ENCODE assay signal across 8 cellular contexts in the genomic region with DNA sequence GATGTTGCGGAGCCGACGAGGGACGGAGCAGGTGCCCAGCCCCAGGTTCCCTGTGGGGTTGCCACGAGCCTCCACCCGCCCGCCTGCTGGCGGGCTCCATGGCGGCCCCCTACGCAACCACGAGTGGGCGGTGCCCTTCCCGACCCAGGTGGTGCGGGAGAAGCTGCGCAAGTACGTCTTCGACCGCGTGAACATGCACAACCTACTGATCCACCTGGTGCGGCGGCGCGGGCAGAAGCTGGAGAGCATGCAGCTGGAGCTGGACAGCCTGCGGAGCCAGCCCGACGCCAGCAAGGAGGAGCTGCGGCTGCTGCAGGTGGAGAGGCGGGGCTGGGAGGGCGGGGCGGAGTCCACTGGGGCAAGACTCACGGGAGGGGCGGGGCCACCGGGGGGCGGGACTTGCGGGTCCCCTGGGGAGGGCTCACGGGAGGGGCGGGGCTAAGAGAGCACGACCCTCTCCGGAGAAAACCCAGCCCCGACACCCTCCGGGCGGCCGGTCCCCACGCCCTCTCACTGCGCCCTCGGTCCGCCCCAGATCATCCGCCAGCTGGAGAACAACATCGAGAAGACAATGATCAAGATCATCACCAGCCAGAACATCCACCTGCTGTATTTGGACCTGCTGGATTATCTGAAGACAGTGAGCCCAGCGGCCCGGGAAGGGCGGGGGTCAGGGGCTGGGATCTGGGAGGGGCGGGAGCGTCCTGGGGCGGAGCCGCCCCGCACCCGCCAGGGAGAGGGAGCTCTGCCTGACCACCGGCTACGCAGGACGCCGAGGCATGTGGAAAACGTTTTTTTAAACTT. TPM values are rescaled to one million over a fixed set of nuclear protein-coding genes. Genes with fewer than 3 reads are reported as not detected.
DNase-seq lines count a peak whose midpoint lies in the region; ATAC-seq lines count a peak whose summit lies in the region.

No MANE protein-coding gene starts in this region.

- DNase-seq in COR-L47 (lab: John Stamatoyannopoulos, UW) (peak; percentile 90), NCI-H510A (lab: John Stamatoyannopoulos, UW) (peak; percentile 89), left colon (peak; percentile 93 to 98)
- peak; percentile 80 for DNase-seq in activated CD4-positive, alpha-beta T cell treated with anti-CD3 and anti-CD28 coated beads for 1 hour
- peak; percentile 41 to 44 for DNase-seq in central memory CD8-positive, alpha-beta T cell (ENCODE audit: low spot score in 2 of 2)
- peak; percentile 84 for DNase-seq in stimulated activated CD4-positive, alpha-beta T cell treated with anti-CD3 and anti-CD28 coated beads, Interleukin-1b, Interleukin-23, amount 100 ng/mL, for 48 hours

- ATAC-seq in HG02885 (IDR thresholded peaks at IDR 0.05; ENCODE audit: poor library complexity, unreplicated experiment) (peak; percentile 62), left colon (peak; percentile 68), HG02623 (IDR thresholded peaks at IDR 0.05; ENCODE audit: unreplicated experiment) (no peak)
- peak; percentile 64 for ATAC-seq in central memory CD8-positive, alpha-beta T cell (replicated peaks; ENCODE audit: extremely low read depth, poor library complexity, severe bottlenecking)

- no peak overlapping the region for H3K27ac Mint-ChIP-seq in central memory CD8-positive, alpha-beta T cell (ENCODE audit: low read depth)

- intact Hi-C loops in left colon (cut with DNase I, micrococcal nuclease), result no loop called here

- H3K9me3 Mint-ChIP-seq in central memory CD8-positive, alpha-beta T cell, result no peaks in the 10 kb centered on the region

- no peaks in the 10 kb centered on the region for H3K27me3 Mint-ChIP-seq in central memory CD8-positive, alpha-beta T cell

- peaks cover 15% of the 10 kb centered on the region for H3K4me1 Mint-ChIP-seq in central memory CD8-positive, alpha-beta T cell

- peak overlapping the region; percentile 70 for H3K4me3 Mint-ChIP-seq in central memory CD8-positive, alpha-beta T cell

- H3K36me3 Mint-ChIP-seq in central memory CD8-positive, alpha-beta T cell (ENCODE audit: insufficient read depth), result peaks cover 5% of the 10 kb centered on the region

RNA-seq across cellular contexts. Expression of gene CCDC183, which starts 3.9 kb away (rescaled TPM):
- total RNA-seq in left colon, result 10 to 100 TPM; 20.6 to 35.1 TPM

RNA-seq across cellular contexts. Expression of gene RABL6, which starts 7.7 kb away (rescaled TPM):
- 100 to 1,000 TPM; 120 to 132 TPM for total RNA-seq in left colon

RNA-seq across cellular contexts. Expression of gene TMEM141, which starts 8.9 kb away (rescaled TPM):
- total RNA-seq in left colon, result 100 to 1,000 TPM; 239 to 377 TPM

RNA-seq across cellular contexts. Expression of gene LCN15, which starts 35.7 kb away (rescaled TPM):
- total RNA-seq in left colon, result 10 to 100 TPM in 1 of 2 donors, 1 to 10 TPM in 1; 8.0 to 15.9 TPM

RNA-seq across cellular contexts. Expression of gene LCN8, which starts 42.0 kb away (rescaled TPM):
- under 1 TPM in 1 of 2 donors, not detected in 1; 0.36 TPM for total RNA-seq in left colon

Comparison
In these comparisons a context has a peak if more than half of its experiments do, and no peak if none do; other contexts are left out.
1. DNase-seq: peak in every context shown above with its lines; median percentile 96 in left colon; 90 in COR-L47; 89 in NCI-H510A; 84 in stimulated activated CD4-positive, alpha-beta T cell treated with anti-CD3 and anti-CD28 coated beads, Interleukin-1b, Interleukin-23, amount 100 ng/mL, for 48 hours; 80 in activated CD4-positive, alpha-beta T cell treated with anti-CD3 and anti-CD28 coated beads for 1 hour; 42 in central memory CD8-positive, alpha-beta T cell.